20 cellular contexts compared by ENCODE assay signal in genomic region chr18:8952796-8953760, GRCh38.
A peak's percentile ranks its signal among the peaks of the same experiment; 100 is the strongest.
DNase-seq lines count a peak whose midpoint lies in the region; ATAC-seq, FAIRE-seq and TF ChIP-seq lines count a peak whose summit lies in the region.
"Had no signal": no experiment of that assay in that cellular context is flagged by ENCODE, and none has a peak within 500 bp of the region (broad histone marks: within the 10 kb centered on the region; RNA-seq: fewer than 3 reads in every experiment).

No MANE protein-coding gene starts in this region.

- no peak overlapping the region for H3K27ac Mint-ChIP-seq in endodermal cell
- H3K27ac Mint-ChIP-seq: activated CD4-positive, alpha-beta memory T cell treated with anti-CD3 and anti-CD28 coated beads for 36 hours had no signal

- H3K27ac ChIP-seq in keratinocyte (ENCODE audit: control insufficient read depth, insufficient read depth, low read length) = no peak overlapping the region
- no peak overlapping the region for H3K27ac ChIP-seq in endodermal cell (ENCODE audit: low read depth, low read length)
- H3K27ac ChIP-seq: cardiac muscle cell, foreskin keratinocyte had no signal

- H3K9me3 ChIP-seq in keratinocyte (ENCODE audit: control insufficient read depth, low read depth, low read length) (no peaks in the 10 kb centered on the region), endodermal cell (ENCODE audit: control insufficient read depth, low read length) (peaks cover 8% of the 10 kb centered on the region)

- H3K36me3 Mint-ChIP-seq in endodermal cell (ENCODE audit: low read depth) = no peaks in the 10 kb centered on the region
- H3K36me3 Mint-ChIP-seq: activated CD4-positive, alpha-beta memory T cell treated with anti-CD3 and anti-CD28 coated beads for 36 hours had no signal

- DNase-seq in Ammon's horn (ENCODE audit: low spot score) = peak; percentile 39
- DNase-seq in NCI-H1694 (lab: John Stamatoyannopoulos, UW) = peak; percentile 44
- DNase-seq in cerebellar cortex (ENCODE audit: low spot score) = peak; percentile 96
- DNase-seq in keratinocyte (ENCODE audit: low read depth, low spot score) = no peak
- no peak for DNase-seq in endodermal cell
- DNase-seq in NCI-H82 treated with DMSO at 0.1 percent for 48 hours (lab: John Stamatoyannopoulos, UW; ENCODE audit: unreplicated experiment) = no peak
- DNase-seq in CD1c-positive myeloid dendritic cell (ENCODE audit: extremely low spot score) = no peak
- DNase-seq: activated CD4-positive, alpha-beta memory T cell treated with anti-CD3 and anti-CD28 coated beads for 36 hours; activated effector memory CD4-positive, alpha-beta T cell treated with Interleukin-2 at 50 U/mL for 16 hours; islet precursor cell; NCI-H1105 treated with DMSO at 0.1 percent for 48 hours; NCI-H526; stimulated activated CD4-positive, alpha-beta T cell treated with anti-CD3 and anti-CD28 coated beads, Interleukin-2, amount 100 ng/mL, for 48 hours; stimulated activated naive CD4-positive, alpha-beta T cell; T-helper 9 cell had no signal

- H3K27me3 ChIP-seq in keratinocyte (ENCODE audit: control insufficient read depth, extremely low read depth, insufficient read depth, low read length) (no peaks in the 10 kb centered on the region), endodermal cell (ENCODE audit: control insufficient read depth, insufficient read depth, low read length, poor library complexity, severe bottlenecking) (no peaks in the 10 kb centered on the region)
- H3K27me3 ChIP-seq: cardiac muscle cell, foreskin keratinocyte had no signal

- no peaks in the 10 kb centered on the region for H4K20me1 ChIP-seq in keratinocyte (ENCODE audit: control insufficient read depth, extremely low read depth, insufficient read depth, low read length)

- H3K79me2 ChIP-seq in keratinocyte (ENCODE audit: control insufficient read depth, insufficient read depth, low read length) = no peaks in the 10 kb centered on the region

- no peaks in the 10 kb centered on the region for H3K9me1 ChIP-seq in keratinocyte (ENCODE audit: control insufficient read depth, extremely low read depth, insufficient read depth, low read length)

- H3K4me1 ChIP-seq in keratinocyte (ENCODE audit: control insufficient read depth, extremely low read depth, insufficient read depth, low read length) (peaks cover 28% of the 10 kb centered on the region), endodermal cell (ENCODE audit: control insufficient read depth, insufficient read depth, low read length) (peaks cover 4% of the 10 kb centered on the region)

- H3K4me1 Mint-ChIP-seq in endodermal cell = peaks cover 20% of the 10 kb centered on the region

- H3K4me3 Mint-ChIP-seq in endodermal cell = no peak overlapping the region
- H3K4me3 Mint-ChIP-seq: activated CD4-positive, alpha-beta memory T cell treated with anti-CD3 and anti-CD28 coated beads for 36 hours had no signal

- no peak for ATAC-seq in GM18861 (IDR thresholded peaks at IDR 0.05; ENCODE audit: unreplicated experiment)
- ATAC-seq: foreskin keratinocyte, HCT116 had no signal

- H3K4me3 ChIP-seq in keratinocyte (ENCODE audit: control insufficient read depth in 2 of 3, extremely low read depth in 1 of 3, insufficient read depth in 2 of 3, low read depth in 1 of 3, low read length in 3 of 3) (no peak overlapping the region), endodermal cell (ENCODE audit: low read length) (no peak overlapping the region)
- H3K4me3 ChIP-seq: cardiac muscle cell had no signal

- H3K27me3 Mint-ChIP-seq in endodermal cell (ENCODE audit: insufficient read depth) = no peaks in the 10 kb centered on the region

- H3K9me3 Mint-ChIP-seq in endodermal cell = peaks cover 25% of the 10 kb centered on the region

- H3K9ac ChIP-seq in keratinocyte (ENCODE audit: control insufficient read depth, extremely low read depth, insufficient read depth, low read length) (no peak overlapping the region), endodermal cell (ENCODE audit: extremely low read depth, low read length, poor library complexity, severe bottlenecking) (no peak overlapping the region)

- 93 to 94% methylated on average over 8 to 10 of the region's 10 CpGs for WGBS in endodermal cell (ENCODE audit: insufficient coverage in 1 of 2, insufficient read length in 1 of 2), 2 experiments

- dilution Hi-C loops in keratinocyte (cut with MboI; ENCODE audit: extremely low pct_ligation_motif_present, low sequenced_read_pairs) = no loop called here

- no peak overlapping the region for H2AFZ ChIP-seq in keratinocyte (ENCODE audit: control insufficient read depth, low read length)

- no peak overlapping the region for H3K4me2 ChIP-seq in keratinocyte (ENCODE audit: control insufficient read depth, extremely low read depth, insufficient read depth, low read depth, low read length)

- FAIRE-seq in keratinocyte (lab: Jason Lieb, UNC) = peak; percentile 5
- FAIRE-seq: GM18507 had no signal

- TF ChIP-seq CTCF in keratinocyte (optimal IDR thresholded peaks at IDR 0.05 in 1 of 3, IDR thresholded peaks at IDR 0.05 in 1 of 3, conservative IDR thresholded peaks at IDR 0.05 in 1 of 3; ENCODE audit: extremely low read depth in 1 of 3, insufficient read depth in 2 of 3, low read length in 3 of 3) (no peak), endodermal cell (conservative IDR thresholded peaks at IDR 0.05) (no peak)

- H3K36me3 ChIP-seq in keratinocyte (ENCODE audit: control insufficient read depth in 2 of 2, extremely low read depth in 1 of 2, insufficient read depth in 2 of 2, low read length in 2 of 2) (no peaks in the 10 kb centered on the region), endodermal cell (ENCODE audit: control insufficient read depth, insufficient read depth, low read length) (no peaks in the 10 kb centered on the region)
- H3K36me3 ChIP-seq: cardiac muscle cell had no signal

Comparison
In these comparisons a context has a peak if more than half of its experiments do, and no peak if none do; other contexts are left out.
1. DNase-seq: peak in Ammon's horn (single experiment), NCI-H1694 (single experiment) and cerebellar cortex (single experiment); none in keratinocyte (single experiment), endodermal cell (single experiment), NCI-H82 treated with DMSO at 0.1 percent for 48 hours (single experiment) and CD1c-positive myeloid dendritic cell (single experiment).